Comparison of ENCODE assay signal across 29 cellular contexts in the genomic region with DNA sequence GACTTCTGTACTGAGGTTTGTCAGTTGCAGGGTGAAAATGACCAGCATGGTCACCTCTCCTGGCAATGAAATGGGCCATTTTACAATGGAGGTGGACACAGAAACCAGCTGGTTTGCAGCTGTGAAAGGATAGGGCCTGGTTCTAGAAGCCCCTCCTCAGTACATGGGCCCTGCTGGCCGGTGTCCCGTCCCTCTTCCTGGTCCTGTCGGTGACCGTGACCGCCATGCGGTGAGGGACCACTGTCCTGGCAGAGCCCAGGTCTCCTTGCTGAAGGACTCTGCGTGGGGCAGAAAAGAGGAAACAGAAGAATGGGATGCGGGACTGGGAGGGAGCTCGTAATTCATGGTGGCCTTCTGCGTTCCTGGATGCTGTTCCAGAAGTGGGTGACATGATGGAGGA.
"Had no signal": no experiment of that assay in that cellular context is flagged by ENCODE, and none has a peak within 500 bp of the region (broad histone marks: within the 10 kb centered on the region; RNA-seq: fewer than 3 reads in every experiment).

No MANE protein-coding gene starts in this region.

- H3K4me1 ChIP-seq: right lobe of liver had no signal

- H3K9me3 Mint-ChIP-seq: activated CD4-positive, alpha-beta memory T cell treated with anti-CD3 and anti-CD28 coated beads for 36 hours; activated naive CD4-positive, alpha-beta T cell treated with anti-CD3 and anti-CD28 coated beads, Interleukin-2, amount 50 U/mL, for 72 hours; activated T-helper 1 cell treated with anti-CD3 and anti-CD28 coated beads, Interleukin-12 subunit alpha, Interleukin-12 subunit beta, Interleukin-2, Interleukin-4 antibody, amounts not matched to agents 30 ng/mL and 10 ng/mL and 1 ng/mL, durations not matched to agents 14 hours and 24 hours and 36 hours; stimulated activated memory B cell treated with anti-CD40 and anti-IgM and Interleukin-4, amounts not matched to agents 10 μg/mL and 1 μg/mL and 100 μg/mL, for 72 hours; stimulated activated naive CD8-positive, alpha-beta T cell treated with anti-CD3 and anti-CD28 coated beads, Interleukin-15, amount 100 ng/mL, for 72 hours; T-helper 1 cell treated with Interleukin-12 subunit alpha and Interleukin-12 subunit beta and Interleukin-4 antibody, amounts not matched to agents 30 μg/mL and 1 μg/mL, for 36 hours had no signal

- H3K36me3 Mint-ChIP-seq: activated CD4-positive, alpha-beta memory T cell treated with anti-CD3 and anti-CD28 coated beads for 36 hours; activated naive CD4-positive, alpha-beta T cell treated with anti-CD3 and anti-CD28 coated beads, Interleukin-2, amount 50 U/mL, for 72 hours; naive thymus-derived CD8-positive, alpha-beta T cell; stimulated activated memory B cell treated with anti-CD40 and anti-IgM and Interleukin-4, amounts not matched to agents 10 μg/mL and 1 μg/mL and 100 μg/mL, for 72 hours had no signal

- ATAC-seq: activated CD4-positive, CD25-positive, alpha-beta regulatory T cell treated with anti-CD3 and anti-CD28 coated beads, Interleukin-2, amount 50 U/mL, for 24 hours; activated naive CD4-positive, alpha-beta T cell treated with anti-CD3 and anti-CD28 coated beads, Interleukin-2, amount 50 U/mL, for 72 hours; gastroesophageal sphincter; left colon; naive thymus-derived CD8-positive, alpha-beta T cell; right lobe of liver; stimulated activated memory B cell treated with anti-CD40 and anti-IgM and Interleukin-4, amounts not matched to agents 10 μg/mL and 1 μg/mL and 100 μg/mL, for 72 hours; stimulated activated naive CD8-positive, alpha-beta T cell treated with anti-CD3 and anti-CD28 coated beads, Interleukin-15, amount 100 ng/mL, for 72 hours had no signal

- H3K27ac ChIP-seq: gastroesophageal sphincter, right lobe of liver, upper lobe of left lung, VCaP had no signal

- H3K4me3 ChIP-seq: gastroesophageal sphincter, right lobe of liver, upper lobe of left lung had no signal

- H3K4me1 Mint-ChIP-seq: stimulated activated memory B cell treated with anti-CD40 and anti-IgM and Interleukin-4, amounts not matched to agents 10 μg/mL and 1 μg/mL and 100 μg/mL, for 72 hours; stimulated activated naive CD8-positive, alpha-beta T cell treated with anti-CD3 and anti-CD28 coated beads, Interleukin-15, amount 100 ng/mL, for 72 hours had no signal

- H3K9me3 ChIP-seq: gastroesophageal sphincter, right lobe of liver, upper lobe of left lung had no signal

- DNase-seq: activated CD4-positive, alpha-beta memory T cell treated with anti-CD3 and anti-CD28 coated beads for 36 hours; activated CD4-positive, alpha-beta T cell treated with anti-CD3 and anti-CD28 coated beads for 48 hours; activated CD8-positive, alpha-beta memory T cell treated with anti-CD3 and anti-CD28 coated beads, Interleukin-2, amount 50 U/mL, for 4 hours; activated gamma-delta T cell treated with Interleukin-2 at 50 U/mL for 16 hours; activated T-cell treated with anti-CD3 and anti-CD28 coated beads, Interleukin-2, amount 50 U/mL, for 1 hour; cortex of kidney; hippocampal formation; kidney; left colon; midbrain; naive thymus-derived CD8-positive, alpha-beta T cell; right lobe of liver; small intestine; stimulated activated CD4-positive, alpha-beta T cell treated with anti-CD3 and anti-CD28 coated beads, Interleukin-1b, Interleukin-23, amount 100 ng/mL, for 48 hours; stimulated activated CD4-positive, alpha-beta T cell treated with anti-CD3 and anti-CD28 coated beads, Interleukin-4, amount 100 ng/mL, for 4 hours; stimulated activated CD8-positive, alpha-beta memory T cell treated with anti-CD3 and anti-CD28 coated beads, Interleukin-4, amount 100 ng/mL, for 48 hours; stimulated activated naive CD8-positive, alpha-beta T cell treated with anti-CD3 and anti-CD28 coated beads, Interleukin-15, amount 100 ng/mL, for 72 hours; substantia nigra; SW 1271; T-helper 9 cell; upper lobe of left lung had no signal

- H3K27me3 ChIP-seq: gastroesophageal sphincter, right lobe of liver, upper lobe of left lung had no signal

- H3K36me3 ChIP-seq: gastroesophageal sphincter, right lobe of liver, upper lobe of left lung had no signal

- H3K4me3 Mint-ChIP-seq: activated CD4-positive, alpha-beta memory T cell treated with anti-CD3 and anti-CD28 coated beads for 36 hours; activated T-helper 1 cell treated with anti-CD3 and anti-CD28 coated beads, Interleukin-12 subunit alpha, Interleukin-12 subunit beta, Interleukin-2, Interleukin-4 antibody, amounts not matched to agents 30 ng/mL and 10 ng/mL and 1 ng/mL, durations not matched to agents 14 hours and 24 hours and 36 hours; naive thymus-derived CD8-positive, alpha-beta T cell; stimulated activated memory B cell treated with anti-CD40 and anti-IgM and Interleukin-4, amounts not matched to agents 10 μg/mL and 1 μg/mL and 100 μg/mL, for 72 hours; stimulated activated naive CD8-positive, alpha-beta T cell treated with anti-CD3 and anti-CD28 coated beads, Interleukin-15, amount 100 ng/mL, for 72 hours; T-helper 1 cell treated with Interleukin-12 subunit alpha and Interleukin-12 subunit beta and Interleukin-4 antibody, amounts not matched to agents 30 μg/mL and 1 μg/mL, for 36 hours had no signal

- H3K27ac Mint-ChIP-seq: activated CD4-positive, alpha-beta memory T cell treated with anti-CD3 and anti-CD28 coated beads for 36 hours; activated naive CD4-positive, alpha-beta T cell treated with anti-CD3 and anti-CD28 coated beads, Interleukin-2, amount 50 U/mL, for 72 hours; activated T-helper 1 cell treated with anti-CD3 and anti-CD28 coated beads, Interleukin-12 subunit alpha, Interleukin-12 subunit beta, Interleukin-2, Interleukin-4 antibody, amounts not matched to agents 30 ng/mL and 10 ng/mL and 1 ng/mL, durations not matched to agents 14 hours and 24 hours and 36 hours; naive thymus-derived CD8-positive, alpha-beta T cell; progenitor cell of endocrine pancreas; stimulated activated memory B cell treated with anti-CD40 and anti-IgM and Interleukin-4, amounts not matched to agents 10 μg/mL and 1 μg/mL and 100 μg/mL, for 72 hours; stimulated activated naive CD8-positive, alpha-beta T cell treated with anti-CD3 and anti-CD28 coated beads, Interleukin-15, amount 100 ng/mL, for 72 hours; T-helper 1 cell treated with Interleukin-12 subunit alpha and Interleukin-12 subunit beta and Interleukin-4 antibody, amounts not matched to agents 30 μg/mL and 1 μg/mL, for 36 hours had no signal
